In genomic region chr3:141115752-141116541, GRCh38 we compare ENCODE assay signal across 14 cellular contexts.
DNase-seq lines count a peak whose midpoint lies in the region; ATAC-seq, FAIRE-seq and TF ChIP-seq lines count a peak whose summit lies in the region.
"Had no signal": no experiment of that assay in that cellular context is flagged by ENCODE, and none has a peak within 500 bp of the region (broad histone marks: within the 10 kb centered on the region; RNA-seq: fewer than 3 reads in every experiment).

No MANE protein-coding gene starts in this region.

- peaks cover 8% of the 10 kb centered on the region; the same call in 1 of the 2 replicates for H3K79me2 ChIP-seq in DND-41 (ENCODE audit: insufficient read depth, low read length)

- ATAC-seq in DND-41 (ENCODE audit: insufficient read depth, low read depth): no peak
- ATAC-seq in lower lobe of right lung: peak; percentile 64 to 75

- 32% methylated on average over 2 of the region's 3 CpGs for WGBS in esophagus muscularis mucosa
- 31 to 41% (median 39%) methylated on average over 3 of the region's 3 CpGs for WGBS in small intestine, 3 donors

- TF ChIP-seq CTCF in DND-41 (IDR thresholded peaks at IDR 0.05; ENCODE audit: borderline replicate concordance, extremely low read depth, low read length, poor library complexity, severe bottlenecking): no peak
- no peak for TF ChIP-seq CTCF in esophagus muscularis mucosa (IDR thresholded peaks at IDR 0.05)
- no peak for TF ChIP-seq CTCF in lower lobe of right lung (IDR thresholded peaks at IDR 0.05)

- TF ChIP-seq POLR2A in esophagus muscularis mucosa (IDR thresholded peaks at IDR 0.05; ENCODE audit: low read depth): no peak

- H3K27me3 ChIP-seq in DND-41 (ENCODE audit: insufficient read depth, low read length, poor library complexity) (no peaks in the 10 kb centered on the region), esophagus muscularis mucosa (no peaks in the 10 kb centered on the region), lower lobe of right lung (ENCODE audit: low read depth) (no peaks in the 10 kb centered on the region), small intestine (ENCODE audit: control insufficient read depth in 2 of 2, insufficient read depth in 2 of 2, low read length in 2 of 2) (no peaks in the 10 kb centered on the region)
- H3K27me3 ChIP-seq: suprapubic skin had no signal

- TF ChIP-seq EP300 in esophagus muscularis mucosa (IDR thresholded peaks at IDR 0.05): no peak

- no peak overlapping the region for H3K9ac ChIP-seq in DND-41 (ENCODE audit: low read depth, low read length)
- H3K9ac ChIP-seq: SK-N-SH had no signal

- H3K9me3 ChIP-seq in DND-41 (ENCODE audit: insufficient read depth, low read length, severe bottlenecking): no peaks in the 10 kb centered on the region
- H3K9me3 ChIP-seq in esophagus muscularis mucosa: no peaks in the 10 kb centered on the region
- H3K9me3 ChIP-seq in lower lobe of right lung: no peaks in the 10 kb centered on the region
- H3K9me3 ChIP-seq in small intestine (ENCODE audit: control insufficient read depth, low read depth): no peaks in the 10 kb centered on the region
- H3K9me3 ChIP-seq: SK-N-SH, suprapubic skin had no signal

- no peak overlapping the region for H3K4me2 ChIP-seq in DND-41 (ENCODE audit: insufficient read depth, low read length)
- H3K4me2 ChIP-seq: SK-N-SH had no signal

- H3K36me3 ChIP-seq in DND-41 (ENCODE audit: insufficient read depth, low read length): no peaks in the 10 kb centered on the region
- H3K36me3 ChIP-seq in esophagus muscularis mucosa: no peaks in the 10 kb centered on the region
- no peaks in the 10 kb centered on the region for H3K36me3 ChIP-seq in lower lobe of right lung
- H3K36me3 ChIP-seq in small intestine (ENCODE audit: control insufficient read depth in 2 of 2, insufficient read depth in 2 of 2, low read length in 2 of 2): no peaks in the 10 kb centered on the region
- H3K36me3 ChIP-seq: suprapubic skin had no signal

- H3K27ac ChIP-seq in DND-41 (ENCODE audit: low read length): peak overlapping the region; percentile 76
- H3K27ac ChIP-seq in esophagus muscularis mucosa (replicated peaks in 1 of 4): peak overlapping the region; percentile 1 to 57 (median 51)
- H3K27ac ChIP-seq in lower lobe of right lung: peak overlapping the region; percentile 47
- H3K27ac ChIP-seq in small intestine (ENCODE audit: low read depth in 1 of 2, low read length in 1 of 2): peak overlapping the region; percentile 41 to 79

- no peak overlapping the region for H3K4me3 ChIP-seq in DND-41 (ENCODE audit: low read depth in 1 of 2, low read length in 2 of 2)
- H3K4me3 ChIP-seq in esophagus muscularis mucosa: no peak overlapping the region
- no peak overlapping the region for H3K4me3 ChIP-seq in lower lobe of right lung
- no peak overlapping the region for H3K4me3 ChIP-seq in small intestine (ENCODE audit: low read depth in 1 of 2, low read length in 2 of 2)
- H3K4me3 ChIP-seq: suprapubic skin had no signal

- no peaks in the 10 kb centered on the region for H4K20me1 ChIP-seq in DND-41 (ENCODE audit: insufficient read depth, low read length)

- intact Hi-C loops in esophagus muscularis mucosa (cut with DNase I): no loop called here
- intact Hi-C loops in lower lobe of right lung (cut with DNase I): no loop called here

- no peak for FAIRE-seq in small intestine (lab: Jason Lieb, UNC)
- FAIRE-seq: D721Med, HTR-8/SVneo had no signal

- H3K4me1 ChIP-seq in DND-41 (ENCODE audit: insufficient read depth, low read length): peaks cover 35% of the 10 kb centered on the region
- H3K4me1 ChIP-seq in esophagus muscularis mucosa: peaks cover 0 to 10% (median 2%) of the 10 kb centered on the region in 4 donors
- no peaks in the 10 kb centered on the region for H3K4me1 ChIP-seq in lower lobe of right lung
- no peaks in the 10 kb centered on the region for H3K4me1 ChIP-seq in small intestine (ENCODE audit: control insufficient read depth in 2 of 2, insufficient read depth in 1 of 2, low read depth in 1 of 2, low read length in 1 of 2)

- no peak for DNase-seq in DND-41
- peak; percentile 78 for DNase-seq in esophagus muscularis mucosa (ENCODE audit: extremely low spot score)
- no peak for DNase-seq in lower lobe of right lung
- no peak for DNase-seq in small intestine
- DNase-seq in islet precursor cell: no peak
- DNase-seq in SK-N-DZ (ENCODE audit: low spot score): no peak
- no peak for DNase-seq in GM03348 (ENCODE audit: low spot score)
- DNase-seq in stimulated activated CD4-positive, alpha-beta T cell treated with anti-CD3 and anti-CD28 coated beads, Interleukin-15, amount 100 ng/mL, for 24 hours: no peak
- DNase-seq: activated naive CD4-positive, alpha-beta T cell treated with anti-CD3 and anti-CD28 coated beads, Interleukin-2, amount 10 ng/mL, durations not matched to agents 7 days and 5 days; caudate nucleus had no signal

- no peak overlapping the region for H2AFZ ChIP-seq in DND-41 (ENCODE audit: low read depth, low read length)
